ENCODE assay signal across 8 cellular contexts in the genomic region with DNA sequence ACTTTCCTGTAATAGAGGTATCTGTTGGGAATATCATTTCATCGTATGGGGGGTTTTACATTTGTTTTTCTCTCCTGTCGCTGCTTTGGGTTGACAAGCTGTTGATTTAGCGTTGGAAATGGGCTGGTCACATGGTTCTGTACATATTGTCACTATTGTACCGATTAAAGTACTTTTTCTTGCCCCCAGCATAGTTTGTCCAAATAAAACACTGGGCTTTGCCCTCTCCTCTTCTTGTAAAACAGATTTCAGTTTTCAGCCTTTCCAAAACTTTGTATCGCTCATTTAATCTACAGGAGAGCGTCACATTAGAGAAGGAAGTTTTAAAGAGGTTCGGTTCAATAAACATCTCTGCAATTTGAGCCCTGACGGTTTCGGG. TPM values are rescaled to one million over a fixed set of nuclear protein-coding genes. Genes with fewer than 3 reads are reported as not detected.
DNase-seq lines count a peak whose midpoint lies in the region; ATAC-seq and TF ChIP-seq lines count a peak whose summit lies in the region.

No MANE protein-coding gene starts in this region.

- H3K9me1 ChIP-seq in IMR-90 (ENCODE audit: insufficient read depth, low read length), result 0 out of 2 replicates have a peak, but pooled peaks cover 2% of the 10 kb centered on the region

- H3K4me3 Mint-ChIP-seq in central memory CD8-positive, alpha-beta T cell, result peak overlapping the region; percentile 77
- H3K4me3 Mint-ChIP-seq in naive B cell, result peak overlapping the region; percentile 83 to 95 (median 93)

- TF ChIP-seq POLR2A in IMR-90 (IDR thresholded peaks at IDR 0.05; ENCODE audit: low read depth, low read length), result no peak

- DNase-seq in AG09309 (ENCODE audit: low read depth) (no peak), IMR-90 (no peak), naive B cell (no peak), mesenteric fat pad (ENCODE audit: low spot score) (no peak), NCI-H187 treated with DMSO at 0.1 percent for 48 hours (lab: John Stamatoyannopoulos, UW) (no peak)
- no peak for DNase-seq in central memory CD8-positive, alpha-beta T cell (ENCODE audit: low spot score in 2 of 2)

- TF ChIP-seq CTCF in AG09309 (IDR thresholded peaks at IDR 0.05; ENCODE audit: control insufficient read depth, insufficient read depth, low read depth, low read length, missing control alignments) (no peak), IMR-90 (conservative IDR thresholded peaks at IDR 0.05; ENCODE audit: low read depth, low read length) (no peak)

- no peak overlapping the region for H2BK15ac ChIP-seq in IMR-90 (ENCODE audit: low read depth, low read length)

- H3K14ac ChIP-seq in IMR-90 (replicated peaks; ENCODE audit: low read depth, low read length), result no peak overlapping the region

- H3K4ac ChIP-seq in IMR-90 (ENCODE audit: low read depth, low read length), result no peak overlapping the region

- H3K18ac ChIP-seq in IMR-90 (ENCODE audit: low read depth, low read length), result no peak overlapping the region

- dilution Hi-C loops in IMR-90 (cut with HindIII; ENCODE audit: low sequenced_read_pairs, unreplicated experiment), result no loop called here

- no peak overlapping the region for H2AFZ ChIP-seq in IMR-90 (replicated peaks; ENCODE audit: low read length, poor library complexity)

- no TSS peak for BruUV-seq in IMR-90 (replicated peaks; lab: Mats Ljungman, UMichigan)

- no peak for TF ChIP-seq RAD21 in IMR-90 (IDR thresholded peaks at IDR 0.05; ENCODE audit: low read length)

- no peak overlapping the region for H2BK20ac ChIP-seq in IMR-90 (ENCODE audit: low read depth, low read length)

- intact Hi-C loops in IMR-90 (cut with micrococcal nuclease), result loop anchor here (1.0 to 10.0 kb wide), 4 partner anchors 112 to 813 kb away; no protein-coding TSS in a partner anchor

- peaks cover 13% of the 10 kb centered on the region; the same call in 1 of the 2 replicates for H4K20me1 ChIP-seq in IMR-90 (ENCODE audit: insufficient read depth, low read length)

- WGBS in IMR-90 (ENCODE audit: extremely low coverage in 2 of 2, insufficient read length in 1 of 2), 2 experiments, result 0% methylated on average over 3 of the region's 9 CpGs; no CpG with 5 or more reads in 1 of the 2 experiments

- no peak overlapping the region for H4K8ac ChIP-seq in IMR-90 (ENCODE audit: low read depth in 2 of 2, low read length in 2 of 2)

- peak overlapping the region; percentile 11 for H3K23ac ChIP-seq in IMR-90 (ENCODE audit: low read depth, low read length)

- no peak overlapping the region for H4K5ac ChIP-seq in IMR-90 (ENCODE audit: low read depth, low read length)

- H2BK120ac ChIP-seq in IMR-90 (ENCODE audit: low read depth, low read length), result no peak overlapping the region

- H3K4me1 Mint-ChIP-seq in central memory CD8-positive, alpha-beta T cell, result peaks cover 34% of the 10 kb centered on the region
- peaks cover 35 to 40% (median 35%) of the 10 kb centered on the region in 3 donors for H3K4me1 Mint-ChIP-seq in naive B cell

- H2AK5ac ChIP-seq in IMR-90 (ENCODE audit: low read depth, low read length), result no peak overlapping the region

- ATAC-seq in IMR-90 (ENCODE audit: low read depth) (no peak), naive B cell (ENCODE audit: low read depth in 2 of 2) (no peak), HG03442 (IDR thresholded peaks at IDR 0.05; ENCODE audit: unreplicated experiment) (no peak), HG03457 (IDR thresholded peaks at IDR 0.05; ENCODE audit: unreplicated experiment) (no peak)
- no peak for ATAC-seq in central memory CD8-positive, alpha-beta T cell (replicated peaks; ENCODE audit: extremely low read depth, poor library complexity, severe bottlenecking)

- H3K79me1 ChIP-seq in IMR-90 (ENCODE audit: low read depth in 1 of 2, low read length in 2 of 2), result peaks cover 23 to 29% of the 10 kb centered on the region in 2 experiments

- H3K4me2 ChIP-seq in IMR-90 (ENCODE audit: low read depth, low read length), result peak overlapping the region; percentile 74

- peaks cover 40% of the 10 kb centered on the region for H3K36me3 Mint-ChIP-seq in central memory CD8-positive, alpha-beta T cell (ENCODE audit: insufficient read depth)
- peaks cover 6 to 14% of the 10 kb centered on the region in 2 donors for H3K36me3 Mint-ChIP-seq in naive B cell

- H3K4me1 ChIP-seq in IMR-90 (ENCODE audit: control insufficient read depth, insufficient read depth, low read length), result no peaks in the 10 kb centered on the region; the same call in 1 of the 2 replicates

- H3K27me3 ChIP-seq in IMR-90 (ENCODE audit: control insufficient read depth, insufficient read depth, low read length), result peaks cover 21% of the 10 kb centered on the region

- in situ Hi-C loops in IMR-90 (cut with MboI; ENCODE audit: low sequenced_read_pairs), result loop anchor here (10.0 to 25.0 kb wide), 2 partner anchors 500 to 813 kb away; no protein-coding TSS in a partner anchor

- no peak overlapping the region for H3K56ac ChIP-seq in IMR-90 (ENCODE audit: extremely low read depth, insufficient read depth, low read length)

- H3K4me3 ChIP-seq in AG09309 (ENCODE audit: control insufficient read depth, low read depth, low read length), result peak overlapping the region; percentile 57
- peak overlapping the region; percentile 32 for H3K4me3 ChIP-seq in IMR-90 (ENCODE audit: insufficient read depth, low read depth, low read length)

- CTCF ChIA-PET in IMR-90 (lab: Yijun Ruan, JAX), result no interaction called here

- no peak overlapping the region for H3K27ac ChIP-seq in IMR-90 (ENCODE audit: insufficient read depth, low read length)

- peaks cover 7% of the 10 kb centered on the region for H3K36me3 ChIP-seq in IMR-90 (ENCODE audit: control insufficient read depth, insufficient read depth, low read length)

- POLR2A ChIA-PET in IMR-90 (lab: Charles Lee; ENCODE audit: unreplicated experiment), result no interaction called here

- H3K27me3 Mint-ChIP-seq in central memory CD8-positive, alpha-beta T cell, result no peaks in the 10 kb centered on the region
- peaks cover 0 to 5% (median 0%) of the 10 kb centered on the region in 3 donors for H3K27me3 Mint-ChIP-seq in naive B cell

- no peak overlapping the region for H2BK5ac ChIP-seq in IMR-90 (ENCODE audit: low read depth, low read length, poor library complexity, severe bottlenecking)

- H3K9me3 Mint-ChIP-seq in central memory CD8-positive, alpha-beta T cell, result no peaks in the 10 kb centered on the region
- peaks cover 0 to 4% (median 0%) of the 10 kb centered on the region in 7 donors for H3K9me3 Mint-ChIP-seq in naive B cell

- 0 out of 2 replicates have a peak, but pooled peaks cover 3% of the 10 kb centered on the region for H3K9me3 ChIP-seq in IMR-90 (ENCODE audit: control insufficient read depth, insufficient read depth, low read length)

- H2AK9ac ChIP-seq in IMR-90 (replicated peaks; ENCODE audit: low read depth, low read length, poor library complexity), result no peak overlapping the region

- H3K9ac ChIP-seq in IMR-90 (ENCODE audit: low read depth, low read length), result peak overlapping the region; percentile 36

- H4K91ac ChIP-seq in IMR-90 (ENCODE audit: insufficient read depth, low read depth, low read length), result no peak overlapping the region

- H3K27ac Mint-ChIP-seq in central memory CD8-positive, alpha-beta T cell (ENCODE audit: low read depth), result peak overlapping the region; percentile 69
- H3K27ac Mint-ChIP-seq in naive B cell, result peak overlapping the region in 5 of 6 donors; percentile 80 to 94 (median 88)

TF ChIP-seq in IMR-90, 13 proteins besides CTCF, POLR2A, EP300 and RAD21:
- TF ChIP-seq MAFK (IDR thresholded peaks at IDR 0.05; ENCODE audit: low read depth, low read length), result 0 out of 2 replicates have a peak, but pooled peaks have one; percentile 21
- no peak for TF ChIP-seq RCOR1 (IDR thresholded peaks at IDR 0.05; ENCODE audit: insufficient replicate concordance, low read length)
- TF ChIP-seq MAZ (IDR thresholded peaks at IDR 0.05; ENCODE audit: borderline replicate concordance, low read depth, low read length), result no peak
- TF ChIP-seq, protein P1, sequence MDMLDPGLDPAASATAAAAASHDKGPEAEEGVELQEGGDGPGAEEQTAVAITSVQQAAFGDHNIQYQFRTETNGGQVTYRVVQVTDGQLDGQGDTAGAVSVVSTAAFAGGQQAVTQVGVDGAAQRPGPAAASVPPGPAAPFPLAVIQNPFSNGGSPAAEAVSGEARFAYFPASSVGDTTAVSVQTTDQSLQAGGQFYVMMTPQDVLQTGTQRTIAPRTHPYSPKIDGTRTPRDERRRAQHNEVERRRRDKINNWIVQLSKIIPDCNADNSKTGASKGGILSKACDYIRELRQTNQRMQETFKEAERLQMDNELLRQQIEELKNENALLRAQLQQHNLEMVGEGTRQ (IDR thresholded peaks at IDR 0.05; ENCODE audit: low read depth, low read length), result 0 out of 2 replicates have a peak, but pooled peaks have one; percentile 2
- TF ChIP-seq, protein P2, sequence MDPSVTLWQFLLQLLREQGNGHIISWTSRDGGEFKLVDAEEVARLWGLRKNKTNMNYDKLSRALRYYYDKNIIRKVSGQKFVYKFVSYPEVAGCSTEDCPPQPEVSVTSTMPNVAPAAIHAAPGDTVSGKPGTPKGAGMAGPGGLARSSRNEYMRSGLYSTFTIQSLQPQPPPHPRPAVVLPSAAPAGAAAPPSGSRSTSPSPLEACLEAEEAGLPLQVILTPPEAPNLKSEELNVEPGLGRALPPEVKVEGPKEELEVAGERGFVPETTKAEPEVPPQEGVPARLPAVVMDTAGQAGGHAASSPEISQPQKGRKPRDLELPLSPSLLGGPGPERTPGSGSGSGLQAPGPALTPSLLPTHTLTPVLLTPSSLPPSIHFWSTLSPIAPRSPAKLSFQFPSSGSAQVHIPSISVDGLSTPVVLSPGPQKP (IDR thresholded peaks at IDR 0.05; ENCODE audit: borderline replicate concordance, low read depth, low read length), result no peak
TF ChIP-seq in IMR-90: peak in this region for 2.

RNA-seq across cellular contexts. Expression of a gene that starts 4.0 kb away (rescaled TPM):
- total RNA-seq in IMR-90 (2012; rRNA removed), result 25.8 and 38.3 TPM in 2 replicates
- 19.7 and 19.9 TPM in 2 replicates for polyA plus RNA-seq in IMR-90 (2012; rRNA removed)
- polyA plus RNA-seq in IMR-90 (2012; cell fraction: cytosol; rRNA removed), result 3.9 and 8.7 TPM in 2 replicates
- polyA plus RNA-seq in IMR-90 (2012; cell fraction: nucleus; rRNA removed; ENCODE audit: low replicate concordance), result 5.1 and 28.1 TPM in 2 replicates
- 10 to 100 TPM; 28.3 to 45.7 (median 33.3) TPM for polyA plus RNA-seq in naive B cell (ENCODE audit: low read depth in 6 of 6)
- total RNA-seq in mesenteric fat pad, result 58.1 TPM

RNA-seq across cellular contexts. Expression of a gene that starts 8.7 kb away (rescaled TPM):
- total RNA-seq in IMR-90 (2012; rRNA removed), result 33.1 and 44.8 TPM in 2 replicates
- 25.4 and 30.8 TPM in 2 replicates for polyA plus RNA-seq in IMR-90 (2012; rRNA removed)
- polyA plus RNA-seq in IMR-90 (2012; cell fraction: cytosol; rRNA removed), result 29.0 and 38.5 TPM in 2 replicates
- 13.4 and 38.7 TPM in 2 replicates for polyA plus RNA-seq in IMR-90 (2012; cell fraction: nucleus; rRNA removed; ENCODE audit: low replicate concordance)
- 100 to 1,000 TPM in 5 of 6 donors, 10 to 100 TPM in 1; 86.5 to 140 (median 110) TPM for polyA plus RNA-seq in naive B cell (ENCODE audit: low read depth in 6 of 6)
- 46.8 TPM for total RNA-seq in mesenteric fat pad

RNA-seq across cellular contexts. Expression of a gene that starts 20.4 kb away (rescaled TPM):
- total RNA-seq in IMR-90 (2012; rRNA removed) (not detected in 2 replicates), mesenteric fat pad (0.51 TPM)
- polyA plus RNA-seq in IMR-90 (2012; rRNA removed) (not detected in 2 replicates), naive B cell (ENCODE audit: low read depth in 6 of 6) (not detected)
- polyA plus RNA-seq in IMR-90 (2012; cell fraction: cytosol; rRNA removed), result not detected in 2 replicates
- not detected in 2 replicates for polyA plus RNA-seq in IMR-90 (2012; cell fraction: nucleus; rRNA removed; ENCODE audit: low replicate concordance)
